In the genomic region with DNA sequence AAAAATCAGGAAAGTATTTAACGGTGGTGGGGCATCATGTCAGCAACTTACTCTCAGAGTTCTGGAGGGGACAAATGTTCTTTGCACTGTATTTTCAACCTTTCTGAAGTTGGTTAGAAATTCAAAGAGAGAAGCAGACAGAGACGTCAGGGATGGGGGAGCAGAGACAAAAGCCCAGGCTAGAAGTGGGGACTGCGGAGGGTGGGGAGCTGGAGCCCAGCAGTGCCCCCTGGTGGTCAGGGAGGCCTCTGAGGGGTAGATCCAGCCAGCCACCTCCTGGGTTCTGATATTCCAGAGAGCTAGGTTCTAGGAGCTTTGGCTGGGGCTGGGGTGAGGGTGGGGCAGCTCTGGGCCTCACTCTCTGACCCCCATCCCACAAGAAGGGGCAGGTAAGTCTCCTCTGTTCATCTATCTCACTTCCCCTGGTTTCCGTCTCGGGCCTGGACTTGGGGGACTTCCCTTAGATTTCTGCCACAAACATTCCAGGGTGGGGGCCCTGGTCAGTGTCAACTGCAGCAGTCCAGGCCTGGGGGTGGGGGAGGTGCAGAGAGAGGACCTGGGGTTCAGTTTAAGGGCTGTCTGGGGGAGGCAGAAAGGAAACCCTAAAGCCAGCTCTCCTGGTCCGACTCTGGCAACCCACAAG, we compare ENCODE assay signal across 8 cellular contexts. TPM values are rescaled to one million over a fixed set of nuclear protein-coding genes. Genes with fewer than 3 reads are reported as not detected.
DNase-seq lines count a peak whose midpoint lies in the region; ATAC-seq, FAIRE-seq and TF ChIP-seq lines count a peak whose summit lies in the region.

No MANE protein-coding gene starts in this region.

- ATAC-seq in GM18907 (IDR thresholded peaks at IDR 0.05; ENCODE audit: unreplicated experiment): no peak

- H3K4me1 ChIP-seq in Peyer's patch (peaks cover 0 to 9% (median 0%) of the 10 kb centered on the region in 4 donors), left ventricle myocardium inferior (peaks cover 42% of the 10 kb centered on the region), skeletal muscle tissue (ENCODE audit: control insufficient read depth in 3 of 3, insufficient read depth in 3 of 3, low read length in 3 of 3) (peaks cover 29 to 49% (median 30%) of the 10 kb centered on the region in 3 donors)

- H3K36me3 ChIP-seq in Peyer's patch (no peaks in the 10 kb centered on the region), left ventricle myocardium inferior (no peaks in the 10 kb centered on the region), skeletal muscle tissue (ENCODE audit: control insufficient read depth in 3 of 3, insufficient read depth in 3 of 3, low read length in 3 of 3) (peaks cover 3 to 8% (median 4%) of the 10 kb centered on the region in 3 donors)

- H3K9me3 ChIP-seq in Peyer's patch (no peaks in the 10 kb centered on the region), left ventricle myocardium inferior (replicated peaks) (no peaks in the 10 kb centered on the region), skeletal muscle tissue (ENCODE audit: control insufficient read depth in 3 of 3, low read length in 3 of 3) (no peaks in the 10 kb centered on the region)

- intact Hi-C loops in left ventricle myocardium inferior (cut with micrococcal nuclease): no loop called here

- H3K9ac ChIP-seq in skeletal muscle tissue (ENCODE audit: low read depth in 1 of 3, low read length in 3 of 3): no peak overlapping the region

- no peak for FAIRE-seq in H54 (lab: Jason Lieb, UNC)

- peak; percentile 57 for DNase-seq in Ammon's horn (ENCODE audit: low spot score)
- DNase-seq in H54 (ENCODE audit: insufficient read length, low spot score): peak; percentile 59
- peak in 1 of 3 donors; percentile 73 for DNase-seq in Peyer's patch
- peak; percentile 81 for DNase-seq in activated effector memory CD4-positive, alpha-beta T cell treated with anti-CD3 and anti-CD28 coated beads, Interleukin-2, amount 50 U/mL, for 16 hours
- DNase-seq in left ventricle myocardium inferior: peak; percentile 70
- DNase-seq in HPDE6-E6E7 (ENCODE audit: extremely low spot score): no peak

- no peak for TF ChIP-seq POLR2A in H54 (IDR thresholded peaks at IDR 0.05; ENCODE audit: low read depth, low read length)
- TF ChIP-seq POLR2A in Peyer's patch (IDR thresholded peaks at IDR 0.05): no peak

- H3K27me3 ChIP-seq in Peyer's patch (no peaks in the 10 kb centered on the region), left ventricle myocardium inferior (ENCODE audit: low read depth) (no peaks in the 10 kb centered on the region), skeletal muscle tissue (ENCODE audit: control insufficient read depth in 3 of 3, insufficient read depth in 3 of 3, low read length in 3 of 3) (no peaks in the 10 kb centered on the region)

- H3K4me3 ChIP-seq in Peyer's patch: no peak overlapping the region
- no peak overlapping the region for H3K4me3 ChIP-seq in left ventricle myocardium inferior
- no peak overlapping the region for H3K4me3 ChIP-seq in skeletal muscle tissue (ENCODE audit: low read length in 3 of 3)

- H3K27ac ChIP-seq in Peyer's patch: peak overlapping the region in 1 of 4 donors; percentile 2
- H3K27ac ChIP-seq in left ventricle myocardium inferior (replicated peaks): no peak overlapping the region
- H3K27ac ChIP-seq in skeletal muscle tissue (ENCODE audit: low read depth, low read length): peak overlapping the region; percentile 54

- TF ChIP-seq CTCF in Peyer's patch (IDR thresholded peaks at IDR 0.05) (peak in 5 of 6 experiments; percentile 3 to 72 (median 52)), left ventricle myocardium inferior (IDR thresholded peaks at IDR 0.05; ENCODE audit: borderline replicate concordance) (peak; percentile 84)

RNA-seq across cellular contexts. Expression of gene TNS1, which starts 8.9 kb away (rescaled TPM):
- 100 to 1,000 TPM in 2 of 4 donors, 10 to 100 TPM in 2; 23.1 to 156 (median 81.1) TPM for total RNA-seq in Peyer's patch
- 828 TPM for total RNA-seq in left ventricle myocardium inferior
- total RNA-seq in skeletal muscle tissue: 73.1 TPM
